9 cellular contexts compared by ENCODE assay signal in genomic region chr3:111610189-111610588, GRCh38. TPM values are rescaled to one million over a fixed set of nuclear protein-coding genes. Genes with fewer than 3 reads are reported as not detected.
A peak's percentile ranks its signal among the peaks of the same experiment; 100 is the strongest.
DNase-seq lines count a peak whose midpoint lies in the region; ATAC-seq, FAIRE-seq and TF ChIP-seq lines count a peak whose summit lies in the region.
"Had no signal": no experiment of that assay in that cellular context is flagged by ENCODE, and none has a peak within 500 bp of the region (broad histone marks: within the 10 kb centered on the region; RNA-seq: fewer than 3 reads in every experiment).

No MANE protein-coding gene starts in this region.

- DNase-seq in M059J (ENCODE audit: low read depth) (peak; percentile 89), keratinocyte (ENCODE audit: low read depth, low spot score) (no peak), HK-2 (ENCODE audit: unreplicated experiment) (no peak), sigmoid colon (no peak), HuH-7.5 (ENCODE audit: low spot score) (no peak), tibial artery (no peak)

- no peaks in the 10 kb centered on the region for H4K20me1 ChIP-seq in keratinocyte (ENCODE audit: control insufficient read depth, extremely low read depth, insufficient read depth, low read length)

- dilution Hi-C loops in keratinocyte (cut with MboI; ENCODE audit: extremely low pct_ligation_motif_present, low sequenced_read_pairs) = no loop called here

- intact Hi-C loops in sigmoid colon (cut with DNase I) = no loop called here
- intact Hi-C loops in tibial artery (cut with DNase I; ENCODE audit: low total_unique reads) = no loop called here

- peak overlapping the region in 2 of 3 experiments; percentile 44 to 54 for H3K4me3 ChIP-seq in keratinocyte (ENCODE audit: control insufficient read depth in 2 of 3, extremely low read depth in 1 of 3, insufficient read depth in 2 of 3, low read depth in 1 of 3, low read length in 3 of 3)
- H3K4me3 ChIP-seq in sigmoid colon = no peak overlapping the region
- H3K4me3 ChIP-seq in tibial artery = no peak overlapping the region
- H3K4me3 ChIP-seq: thoracic aorta had no signal

- H3K9me1 ChIP-seq in keratinocyte (ENCODE audit: control insufficient read depth, extremely low read depth, insufficient read depth, low read length) = no peaks in the 10 kb centered on the region

- 56 to 74% methylated on average over 5 of the region's 5 CpGs for WGBS in sigmoid colon, 2 donors

- ATAC-seq in GM18907 (IDR thresholded peaks at IDR 0.05; ENCODE audit: unreplicated experiment) (peak; percentile 92), HG02571 (IDR thresholded peaks at IDR 0.05; ENCODE audit: unreplicated experiment) (peak; percentile 76)

- H3K79me2 ChIP-seq in keratinocyte (ENCODE audit: control insufficient read depth, insufficient read depth, low read length) = no peaks in the 10 kb centered on the region

- no peak for TF ChIP-seq CTCF in keratinocyte (optimal IDR thresholded peaks at IDR 0.05 in 1 of 3, IDR thresholded peaks at IDR 0.05 in 1 of 3, conservative IDR thresholded peaks at IDR 0.05 in 1 of 3; ENCODE audit: extremely low read depth in 1 of 3, insufficient read depth in 2 of 3, low read length in 3 of 3)
- no peak for TF ChIP-seq CTCF in sigmoid colon (IDR thresholded peaks at IDR 0.05)
- TF ChIP-seq CTCF in tibial artery (IDR thresholded peaks at IDR 0.05) = no peak

- no peaks in the 10 kb centered on the region for H3K9me3 ChIP-seq in keratinocyte (ENCODE audit: control insufficient read depth, low read depth, low read length)
- no peaks in the 10 kb centered on the region for H3K9me3 ChIP-seq in sigmoid colon
- H3K9me3 ChIP-seq in tibial artery = no peaks in the 10 kb centered on the region
- H3K9me3 ChIP-seq: thoracic aorta had no signal

- H3K4me2 ChIP-seq in keratinocyte (ENCODE audit: control insufficient read depth, extremely low read depth, insufficient read depth, low read depth, low read length) = peak overlapping the region; percentile 82

- TF ChIP-seq EP300 in sigmoid colon (IDR thresholded peaks at IDR 0.05) = no peak

- no peak overlapping the region for H2AFZ ChIP-seq in keratinocyte (ENCODE audit: control insufficient read depth, low read length)

- TF ChIP-seq POLR2A in sigmoid colon (IDR thresholded peaks at IDR 0.05) = no peak

- no peak for FAIRE-seq in keratinocyte (lab: Jason Lieb, UNC)

- H3K4me1 ChIP-seq in keratinocyte (ENCODE audit: control insufficient read depth, extremely low read depth, insufficient read depth, low read length) (peaks cover 31% of the 10 kb centered on the region), sigmoid colon (no peaks in the 10 kb centered on the region), tibial artery (no peaks in the 10 kb centered on the region)

- peak overlapping the region; percentile 54 for H3K9ac ChIP-seq in keratinocyte (ENCODE audit: control insufficient read depth, extremely low read depth, insufficient read depth, low read length)

- no peaks in the 10 kb centered on the region for H3K27me3 ChIP-seq in keratinocyte (ENCODE audit: control insufficient read depth, extremely low read depth, insufficient read depth, low read length)
- H3K27me3 ChIP-seq in sigmoid colon = no peaks in the 10 kb centered on the region
- H3K27me3 ChIP-seq in tibial artery = no peaks in the 10 kb centered on the region

- H3K36me3 ChIP-seq in keratinocyte (ENCODE audit: control insufficient read depth in 2 of 2, extremely low read depth in 1 of 2, insufficient read depth in 2 of 2, low read length in 2 of 2) (no peaks in the 10 kb centered on the region), sigmoid colon (no peaks in the 10 kb centered on the region), tibial artery (no peaks in the 10 kb centered on the region)
- H3K36me3 ChIP-seq: thoracic aorta had no signal

- H3K27ac ChIP-seq in keratinocyte (ENCODE audit: control insufficient read depth, insufficient read depth, low read length) (peak overlapping the region; percentile 93), sigmoid colon (no peak overlapping the region), tibial artery (no peak overlapping the region)
- H3K27ac ChIP-seq: thoracic aorta had no signal

RNA-seq across cellular contexts. Expression of gene ZBED2, which starts 15.0 kb away (rescaled TPM):
- 0.15 and 0.49 TPM in 2 replicates for total RNA-seq in M059J (2014; rRNA removed; shearing (Covaris generic))
- polyA plus RNA-seq in keratinocyte (81.8 to 124 TPM (median 120 TPM) in 3 replicates), sigmoid colon (under 1 TPM in 1 of 3 donors, not detected in 2; 0.92 TPM)
- 15.2 TPM for polyA plus RNA-seq in keratinocyte (2011; ENCODE audit: low read depth)
- 92.8 and 126 TPM in 2 replicates for polyA plus RNA-seq in keratinocyte (2011; cell fraction: cytosol; rRNA removed)
- 110 and 127 TPM in 2 replicates for polyA plus RNA-seq in keratinocyte (2011; cell fraction: nucleus; rRNA removed)
- 34.1 and 119 TPM in 2 replicates for polyA plus RNA-seq in keratinocyte (2012; ENCODE audit: low replicate concordance)
- polyA minus RNA-seq in keratinocyte = 42.4 to 73.9 TPM (median 48.8 TPM) in 3 replicates
- polyA minus RNA-seq in keratinocyte (2011; cell fraction: cytosol; rRNA and poly(A)+ RNA removed) = 60.4 TPM
- 33.4 and 52.2 TPM in 2 replicates for polyA minus RNA-seq in keratinocyte (2011; cell fraction: nucleus; rRNA and poly(A)+ RNA removed)
- not detected for total RNA-seq in sigmoid colon
- total RNA-seq: thoracic aorta had no signal

Comparison
In these comparisons a context has a peak if more than half of its experiments do, and no peak if none do; other contexts are left out.
1. H3K4me3 ChIP-seq: peak in keratinocyte (2 of 3); none in sigmoid colon (0 of 4) and tibial artery (0 of 2).